In genomic region chr13:111202149-111202548, GRCh38 we compare ENCODE assay signal across 10 cellular contexts.
DNase-seq lines count a peak whose midpoint lies in the region; ATAC-seq, FAIRE-seq and TF ChIP-seq lines count a peak whose summit lies in the region.
"Had no signal": no experiment of that assay in that cellular context is flagged by ENCODE, and none has a peak within 500 bp of the region (broad histone marks: within the 10 kb centered on the region; RNA-seq: fewer than 3 reads in every experiment).

No MANE protein-coding gene starts in this region.

- TF ChIP-seq CTCF in activated CD8-positive, alpha-beta T cell treated with anti-CD3 and anti-CD28 coated beads for 36 hours (IDR thresholded peaks at IDR 0.05): no peak
- TF ChIP-seq CTCF in SU-DHL-6 (IDR thresholded peaks at IDR 0.05; ENCODE audit: insufficient read depth, low read length, poor library complexity, severe bottlenecking) (no peak), kidney (IDR thresholded peaks at IDR 0.05; ENCODE audit: borderline replicate concordance, extremely low read depth, insufficient read depth) (no peak), transverse colon (IDR thresholded peaks at IDR 0.05) (no peak)

- no peaks in the 10 kb centered on the region for H3K9me2 ChIP-seq in SU-DHL-6 (replicated peaks; ENCODE audit: insufficient read depth, low read length)

- no peaks in the 10 kb centered on the region for H3K27me3 Mint-ChIP-seq in activated CD8-positive, alpha-beta T cell treated with anti-CD3 and anti-CD28 coated beads for 36 hours
- no peaks in the 10 kb centered on the region for H3K27me3 Mint-ChIP-seq in activated CD8-positive, alpha-beta T cell treated with anti-CD3 and anti-CD28 coated beads, Interleukin-2, amount 10 ng/mL, durations not matched to agents 7 days and 5 days (ENCODE audit: low read depth)

- peaks cover 55% of the 10 kb centered on the region for H3K4me1 Mint-ChIP-seq in activated CD8-positive, alpha-beta T cell treated with anti-CD3 and anti-CD28 coated beads for 36 hours (ENCODE audit: low read depth)
- H3K4me1 Mint-ChIP-seq in activated CD8-positive, alpha-beta T cell treated with anti-CD3 and anti-CD28 coated beads, Interleukin-2, amount 10 ng/mL, durations not matched to agents 7 days and 5 days (ENCODE audit: low read depth): peaks cover 53% of the 10 kb centered on the region

- TF ChIP-seq POLR2A in transverse colon (IDR thresholded peaks at IDR 0.05): no peak

- peaks cover 4 to 9% of the 10 kb centered on the region in 2 donors for H3K4me1 ChIP-seq in kidney (ENCODE audit: control insufficient read depth in 1 of 2, insufficient read depth in 1 of 2, low read depth in 1 of 2, low read length in 2 of 2)
- H3K4me1 ChIP-seq in thymus (ENCODE audit: control insufficient read depth, insufficient read depth, low read length): peaks cover 38% of the 10 kb centered on the region
- H3K4me1 ChIP-seq in transverse colon: peaks cover 3 to 42% (median 15%) of the 10 kb centered on the region in 4 donors
- H3K4me1 ChIP-seq: BE2C had no signal

- ATAC-seq in activated CD8-positive, alpha-beta T cell treated with anti-CD3 and anti-CD28 coated beads for 36 hours: no peak
- ATAC-seq in activated CD8-positive, alpha-beta T cell treated with anti-CD3 and anti-CD28 coated beads, Interleukin-2, amount 10 ng/mL, durations not matched to agents 7 days and 5 days: no peak

- H2AFZ ChIP-seq in SU-DHL-6 (ENCODE audit: low read depth, low read length, severe bottlenecking): no peak overlapping the region

- DNase-seq in activated CD8-positive, alpha-beta T cell treated with anti-CD3 and anti-CD28 coated beads for 36 hours: no peak
- DNase-seq in activated CD8-positive, alpha-beta T cell treated with anti-CD3 and anti-CD28 coated beads, Interleukin-2, amount 10 ng/mL, durations not matched to agents 7 days and 5 days: no peak
- DNase-seq in kidney (no peak), NCI-H1048 (lab: John Stamatoyannopoulos, UW) (no peak), transverse colon (no peak), DMS114 treated with DMSO at 0.1 percent for 48 hours (lab: John Stamatoyannopoulos, UW; ENCODE audit: unreplicated experiment) (no peak)
- DNase-seq: activated naive CD4-positive, alpha-beta T cell treated with anti-CD3 and anti-CD28 coated beads, Interleukin-2, amount 50 U/mL, for 16 hours; BE2C had no signal

- peaks cover 10% of the 10 kb centered on the region for H3F3A ChIP-seq in SU-DHL-6 (ENCODE audit: insufficient read depth)

- CTCF ChIA-PET in activated CD8-positive, alpha-beta T cell treated with anti-CD3 and anti-CD28 coated beads for 36 hours (lab: Charles Lee): interaction anchor here (1.2 to 2.5 kb wide), 3 partner anchors 9 to 134 kb away, joined by 3 to 11 read pairs (median 8); no protein-coding TSS in a partner anchor
- CTCF ChIA-PET in activated CD8-positive, alpha-beta T cell treated with anti-CD3 and anti-CD28 coated beads, Interleukin-2, amount 10 ng/mL, durations not matched to agents 7 days and 5 days (lab: Charles Lee): interaction anchor here (0.9 to 2.3 kb wide), 6 partner anchors 10 to 135 kb away, joined by 3 to 19 read pairs (median 6); no protein-coding TSS in a partner anchor

- no peak overlapping the region for H3K4me3 Mint-ChIP-seq in activated CD8-positive, alpha-beta T cell treated with anti-CD3 and anti-CD28 coated beads for 36 hours
- H3K4me3 Mint-ChIP-seq in activated CD8-positive, alpha-beta T cell treated with anti-CD3 and anti-CD28 coated beads, Interleukin-2, amount 10 ng/mL, durations not matched to agents 7 days and 5 days: no peak overlapping the region

- peaks cover 68% of the 10 kb centered on the region for H3K79me2 ChIP-seq in SU-DHL-6 (ENCODE audit: insufficient read depth, low read length)

- H3K9ac ChIP-seq in SU-DHL-6 (ENCODE audit: low read length) (peak overlapping the region; percentile 6; the same call in 1 of the 2 replicates), kidney (ENCODE audit: low read length in 2 of 2) (peak overlapping the region in 1 of 2 donors; percentile 16)

- peaks cover 35% of the 10 kb centered on the region for H3K36me3 Mint-ChIP-seq in activated CD8-positive, alpha-beta T cell treated with anti-CD3 and anti-CD28 coated beads for 36 hours (ENCODE audit: low read depth)
- peaks cover 47% of the 10 kb centered on the region for H3K36me3 Mint-ChIP-seq in activated CD8-positive, alpha-beta T cell treated with anti-CD3 and anti-CD28 coated beads, Interleukin-2, amount 10 ng/mL, durations not matched to agents 7 days and 5 days (ENCODE audit: low read depth)

- POLR2A ChIA-PET in activated CD8-positive, alpha-beta T cell treated with anti-CD3 and anti-CD28 coated beads for 36 hours (lab: Charles Lee): interaction anchor here (1.5 kb wide), 1 partner anchor 12 kb away, joined by 6 read pairs; no protein-coding TSS in a partner anchor
- POLR2A ChIA-PET in activated CD8-positive, alpha-beta T cell treated with anti-CD3 and anti-CD28 coated beads, Interleukin-2, amount 10 ng/mL, durations not matched to agents 7 days and 5 days (lab: Charles Lee): interaction anchor here (0.5 kb wide), 1 partner anchor 17 kb away, joined by 3 read pairs; no protein-coding TSS in a partner anchor

- in situ Hi-C loops in transverse colon (cut with MboI; ENCODE audit: low pct_ligation_motif_present in 1 of 4, low pct_unique_long_range_greater_than_20kb in 1 of 4, low sequenced_read_pairs in 3 of 4): loop anchor here in 1 of 4 donors (25.0 kb wide), 1 partner anchor 290 kb away; the partner anchor contains the start of gene ANKRD10

- H3K9me3 Mint-ChIP-seq in activated CD8-positive, alpha-beta T cell treated with anti-CD3 and anti-CD28 coated beads for 36 hours: peaks cover 5% of the 10 kb centered on the region
- H3K9me3 Mint-ChIP-seq in activated CD8-positive, alpha-beta T cell treated with anti-CD3 and anti-CD28 coated beads, Interleukin-2, amount 10 ng/mL, durations not matched to agents 7 days and 5 days (ENCODE audit: insufficient read depth): peaks cover 4% of the 10 kb centered on the region

- intact Hi-C loops in activated CD8-positive, alpha-beta T cell treated with anti-CD3 and anti-CD28 coated beads for 36 hours (cut with micrococcal nuclease): loop anchor here (10.0 kb wide), 1 partner anchor 137 kb away; no protein-coding TSS in a partner anchor
- intact Hi-C loops in kidney (cut with DNase I) (no loop called here), transverse colon (cut with DNase I; ENCODE audit: low total_unique reads) (no loop called here)

- peak overlapping the region; percentile 53 for H3K4me2 ChIP-seq in SU-DHL-6 (ENCODE audit: low read depth, low read length, poor library complexity, severe bottlenecking)

- H3K9me3 ChIP-seq in SU-DHL-6 (ENCODE audit: insufficient read depth, low read length) (no peaks in the 10 kb centered on the region), kidney (ENCODE audit: control insufficient read depth in 1 of 2, low read length in 2 of 2) (no peaks in the 10 kb centered on the region), thymus (ENCODE audit: control insufficient read depth) (peaks cover 1% of the 10 kb centered on the region), transverse colon (no peaks in the 10 kb centered on the region)
- H3K9me3 ChIP-seq: BE2C had no signal

- no peaks in the 10 kb centered on the region for H3K36me3 ChIP-seq in SU-DHL-6 (ENCODE audit: low read length)
- peaks cover 0 to 3% of the 10 kb centered on the region in 2 donors for H3K36me3 ChIP-seq in kidney (ENCODE audit: control insufficient read depth in 1 of 2, insufficient read depth in 2 of 2, low read length in 2 of 2)
- H3K36me3 ChIP-seq in thymus (ENCODE audit: control insufficient read depth, insufficient read depth): peaks cover 39% of the 10 kb centered on the region
- peaks cover 0 to 9% (median 0%) of the 10 kb centered on the region in 4 donors for H3K36me3 ChIP-seq in transverse colon
- H3K36me3 ChIP-seq: BE2C had no signal

- 73% methylated on average over 4 of the region's 4 CpGs for WGBS in thymus
- 88 to 92% methylated on average over 2 to 4 of the region's 4 CpGs for WGBS in transverse colon (ENCODE audit: low coverage in 1 of 2), 2 donors

- H3K27me3 ChIP-seq in SU-DHL-6 (ENCODE audit: low read length) (no peaks in the 10 kb centered on the region), thymus (ENCODE audit: control insufficient read depth, insufficient read depth) (no peaks in the 10 kb centered on the region), transverse colon (no peaks in the 10 kb centered on the region)
- H3K27me3 ChIP-seq: BE2C had no signal

- peak overlapping the region; percentile 45 for H3K27ac Mint-ChIP-seq in activated CD8-positive, alpha-beta T cell treated with anti-CD3 and anti-CD28 coated beads for 36 hours
- H3K27ac Mint-ChIP-seq in activated CD8-positive, alpha-beta T cell treated with anti-CD3 and anti-CD28 coated beads, Interleukin-2, amount 10 ng/mL, durations not matched to agents 7 days and 5 days: no peak overlapping the region

- no peak for TF ChIP-seq EP300 in transverse colon (IDR thresholded peaks at IDR 0.05; ENCODE audit: low read depth)

- peak overlapping the region; percentile 67 for H3K27ac ChIP-seq in SU-DHL-6 (ENCODE audit: low read depth, low read length)
- peak overlapping the region; percentile 43 to 79 for H3K27ac ChIP-seq in kidney (ENCODE audit: low read depth in 2 of 2, low read length in 2 of 2)
- H3K27ac ChIP-seq in thymus (ENCODE audit: low read depth): peak overlapping the region; percentile 68
- H3K27ac ChIP-seq in transverse colon: peak overlapping the region in 2 of 4 donors; percentile 30 to 48

- no peak for FAIRE-seq in kidney (lab: Jason Lieb, UNC)

- no peaks in the 10 kb centered on the region for H4K20me1 ChIP-seq in SU-DHL-6 (ENCODE audit: low read depth, low read length)

- H3K4me3 ChIP-seq in SU-DHL-6 (ENCODE audit: insufficient read depth, low read length, poor library complexity, severe bottlenecking) (no peak overlapping the region), kidney (ENCODE audit: low read length in 2 of 2) (no peak overlapping the region), thymus (ENCODE audit: low read length) (no peak overlapping the region), transverse colon (no peak overlapping the region)
